8 cellular contexts compared by ENCODE assay signal in genomic region chr12:107320929-107321618, GRCh38.
A peak's percentile ranks its signal among the peaks of the same experiment; 100 is the strongest.
DNase-seq lines count a peak whose midpoint lies in the region; ATAC-seq, FAIRE-seq and TF ChIP-seq lines count a peak whose summit lies in the region.

No MANE protein-coding gene starts in this region.

- peak; percentile 16 for FAIRE-seq in HTR-8/SVneo (lab: Jason Lieb, UNC)

- H3K4me3 Mint-ChIP-seq in MCF 10A (ENCODE audit: unreplicated experiment): peak overlapping the region; percentile 77

- DNase-seq in HTR-8/SVneo (ENCODE audit: insufficient read length, low spot score): no peak
- peak; percentile 66 for DNase-seq in T-helper 9 cell
- peak; percentile 46 for DNase-seq in MCF 10A (ENCODE audit: unreplicated experiment)
- DNase-seq in kidney glomerular epithelial cell (lab: John Stamatoyannopoulos, UW): peak; percentile 55
- peak; percentile 46 to 67 (median 56) for DNase-seq in stimulated activated CD4-positive, alpha-beta T cell treated with anti-CD3 and anti-CD28 coated beads, TNF-alpha, amount 100 ng/mL, for 48 hours (ENCODE audit: low read depth in 3 of 3)
- DNase-seq in AG08395 (ENCODE audit: low spot score): no peak
- no peak for DNase-seq in D341Med (ENCODE audit: low spot score)

- CTCF ChIA-PET in MCF 10A (lab: Yijun Ruan, JAX): interaction anchor here (0.5 to 1.0 kb wide), 4 partner anchors 25 to 900 kb away, joined by 3 to 5 read pairs (median 4); no protein-coding TSS in a partner anchor

- TF ChIP-seq CTCF in MCF 10A (IDR thresholded peaks at IDR 0.05; ENCODE audit: unreplicated experiment): no peak

- H3K27ac Mint-ChIP-seq in MCF 10A (ENCODE audit: low read depth, unreplicated experiment): no peak overlapping the region

- H3K9me3 Mint-ChIP-seq in MCF 10A (ENCODE audit: unreplicated experiment): no peaks in the 10 kb centered on the region

- POLR2A ChIA-PET in MCF 10A (lab: Yijun Ruan, JAX): interaction anchor here (0.8 to 1.8 kb wide), 3 partner anchors 8 to 28 kb away, joined by 3 to 9 read pairs (median 4); no protein-coding TSS in a partner anchor

- peaks cover 23% of the 10 kb centered on the region for H3K27me3 Mint-ChIP-seq in MCF 10A (ENCODE audit: insufficient read depth, unreplicated experiment)

- ATAC-seq in GM19035 (IDR thresholded peaks at IDR 0.05; ENCODE audit: unreplicated experiment): no peak

- no peaks in the 10 kb centered on the region for H3K36me3 Mint-ChIP-seq in MCF 10A (ENCODE audit: insufficient read depth, unreplicated experiment)

- intact Hi-C loops in MCF 10A (cut with micrococcal nuclease): no loop called here

- peaks cover 5% of the 10 kb centered on the region for H3K4me1 Mint-ChIP-seq in MCF 10A (ENCODE audit: insufficient read depth, unreplicated experiment)

- BruUV-seq in MCF 10A (replicated peaks; lab: Mats Ljungman, UMichigan): no TSS peak

Comparison
In these comparisons a context has a peak if more than half of its experiments do, and no peak if none do; other contexts are left out.
1. DNase-seq: peak in T-helper 9 cell (single experiment), MCF 10A (single experiment), kidney glomerular epithelial cell (single experiment) and stimulated activated CD4-positive, alpha-beta T cell treated with anti-CD3 and anti-CD28 coated beads, TNF-alpha, amount 100 ng/mL, for 48 hours (3 of 3); none in HTR-8/SVneo (single experiment), AG08395 (single experiment) and D341Med (single experiment).